Comparison of ENCODE assay signal across 18 cellular contexts in the genomic region with DNA sequence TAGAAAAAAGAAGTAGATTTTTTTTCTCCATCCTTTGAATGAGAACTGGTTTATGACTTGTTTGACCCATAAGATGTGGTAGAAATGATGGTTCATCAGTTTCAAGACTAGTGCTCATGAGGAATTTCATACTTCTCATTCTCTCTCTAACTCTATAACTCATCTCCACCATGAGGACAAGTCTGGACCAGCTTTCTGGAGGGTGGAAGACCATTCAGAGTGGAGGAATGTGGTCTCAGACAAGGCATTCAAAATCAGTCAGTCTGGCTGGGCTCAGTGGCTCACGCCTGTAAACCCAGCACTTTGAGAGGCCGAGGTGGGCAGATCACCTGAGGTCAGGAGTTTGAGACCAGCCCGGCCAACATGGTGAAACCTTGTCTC. TPM values are rescaled to one million over a fixed set of nuclear protein-coding genes. Genes with fewer than 3 reads are reported as not detected.
DNase-seq lines count a peak whose midpoint lies in the region; ATAC-seq and TF ChIP-seq lines count a peak whose summit lies in the region.
"Had no signal": no experiment of that assay in that cellular context is flagged by ENCODE, and none has a peak within 500 bp of the region (broad histone marks: within the 10 kb centered on the region; RNA-seq: fewer than 3 reads in every experiment).

No MANE protein-coding gene starts in this region.

- H3K9me3 ChIP-seq in HEK293 (ENCODE audit: control insufficient read depth, insufficient read depth, low read depth, low read length) = no peaks in the 10 kb centered on the region
- H3K9me3 ChIP-seq: BLaER1 treated with 17β-estradiol and CSF1 and Interleukin-3, amounts not matched to agents 10 nM and 100 nM had no signal

- POLR2A ChIA-PET in HEK293 (lab: Yijun Ruan, JAX) = interaction anchor here (1.2 kb wide), 1 partner anchor 108 kb away, joined by 6 read pairs; a partner anchor contains a TSS

- H3K27ac ChIP-seq in HEK293 (ENCODE audit: extremely low read depth, low read depth, low read length) = no peak overlapping the region
- H3K27ac ChIP-seq: BLaER1 treated with 17β-estradiol and CSF1 and Interleukin-3, amounts not matched to agents 10 nM and 100 nM had no signal

- H3K4me3 ChIP-seq in HEK293 (ENCODE audit: low read depth, low read length) = no peak overlapping the region
- H3K4me3 ChIP-seq: BLaER1 treated with 17β-estradiol and CSF1 and Interleukin-3, amounts not matched to agents 10 nM and 100 nM had no signal

- H3K4me1 Mint-ChIP-seq in activated T-cell treated with anti-CD3 and anti-CD28 coated beads, Interleukin-2, amount 50 U/mL, for 72 hours (ENCODE audit: low read depth) = peaks cover 75% of the 10 kb centered on the region
- peaks cover 51% of the 10 kb centered on the region for H3K4me1 Mint-ChIP-seq in activated naive CD8-positive, alpha-beta T cell treated with anti-CD3 and anti-CD28 coated beads, Interleukin-2, amount 50 U/mL, for 24 hours

- TF ChIP-seq CTCF in HEK293 (tag by site-specific recombination; IDR thresholded peaks at IDR 0.05) = no peak

- no peak for DNase-seq in activated T-cell treated with anti-CD3 and anti-CD28 coated beads, Interleukin-2, amount 50 U/mL, for 72 hours
- DNase-seq in activated T-cell treated with anti-CD3 and anti-CD28 coated beads, Interleukin-2, amount 50 U/mL, for 48 hours = no peak
- no peak for DNase-seq in activated naive CD8-positive, alpha-beta T cell treated with anti-CD3 and anti-CD28 coated beads, Interleukin-2, amount 50 U/mL, for 24 hours
- DNase-seq in kidney tubule cell (ENCODE audit: low spot score) = peak; percentile 47
- no peak for DNase-seq in NOMO-1 (lab: John Stamatoyannopoulos, UW; ENCODE audit: unreplicated experiment in 2 of 2)
- DNase-seq: DMS79; KBM-7; NCI-H1694 treated with DMSO at 0.1 percent for 48 hours; NK-92 treated with Interleukin-12 subunit alpha and Interleukin-12 subunit beta, amount 100 ng/mL, for 24 hours; SHP77 treated with DMSO at 0.1 percent for 48 hours had no signal

- H3K4me3 Mint-ChIP-seq in activated T-cell treated with anti-CD3 and anti-CD28 coated beads, Interleukin-2, amount 50 U/mL, for 72 hours = no peak overlapping the region
- no peak overlapping the region for H3K4me3 Mint-ChIP-seq in activated naive CD8-positive, alpha-beta T cell treated with anti-CD3 and anti-CD28 coated beads, Interleukin-2, amount 50 U/mL, for 24 hours

- ATAC-seq in activated T-cell treated with anti-CD3 and anti-CD28 coated beads, Interleukin-2, amount 50 U/mL, for 72 hours (replicated peaks in 1 of 2) = peak; percentile 4 to 20
- no peak for ATAC-seq in activated naive CD8-positive, alpha-beta T cell treated with anti-CD3 and anti-CD28 coated beads, Interleukin-2, amount 50 U/mL, for 24 hours
- ATAC-seq in activated CD4-positive, CD25-positive, alpha-beta regulatory T cell treated with anti-CD3 and anti-CD28 coated beads, Interleukin-2, amount 50 U/mL, for 24 hours = no peak
- no peak for ATAC-seq in GM18519 (IDR thresholded peaks at IDR 0.05; ENCODE audit: low FRiP score, unreplicated experiment)
- ATAC-seq: HepG2 had no signal

- H3K9me3 Mint-ChIP-seq in activated T-cell treated with anti-CD3 and anti-CD28 coated beads, Interleukin-2, amount 50 U/mL, for 72 hours = no peaks in the 10 kb centered on the region
- no peaks in the 10 kb centered on the region for H3K9me3 Mint-ChIP-seq in activated naive CD8-positive, alpha-beta T cell treated with anti-CD3 and anti-CD28 coated beads, Interleukin-2, amount 50 U/mL, for 24 hours

- CTCF ChIA-PET in HEK293 (lab: Yijun Ruan, JAX) = interaction anchor here (0.6 to 5.3 kb wide), 9 partner anchors 10 to 132 kb away, joined by 3 to 37 read pairs (median 5); a partner anchor contains a TSS

- H3K27ac Mint-ChIP-seq in activated T-cell treated with anti-CD3 and anti-CD28 coated beads, Interleukin-2, amount 50 U/mL, for 72 hours = peak overlapping the region; percentile 44
- peak overlapping the region; percentile 66 for H3K27ac Mint-ChIP-seq in activated naive CD8-positive, alpha-beta T cell treated with anti-CD3 and anti-CD28 coated beads, Interleukin-2, amount 50 U/mL, for 24 hours

- H3K4me1 ChIP-seq in HEK293 (ENCODE audit: control insufficient read depth, insufficient read depth, low read length) = peaks cover 11% of the 10 kb centered on the region

- H3K36me3 ChIP-seq in HEK293 (ENCODE audit: control insufficient read depth in 2 of 2, insufficient read depth in 1 of 2, low read length in 2 of 2) = no peaks in the 10 kb centered on the region
- H3K36me3 ChIP-seq: BLaER1 treated with 17β-estradiol and CSF1 and Interleukin-3, amounts not matched to agents 10 nM and 100 nM had no signal

- no peaks in the 10 kb centered on the region for H3K27me3 Mint-ChIP-seq in activated T-cell treated with anti-CD3 and anti-CD28 coated beads, Interleukin-2, amount 50 U/mL, for 72 hours (ENCODE audit: low read depth)
- peaks cover 2% of the 10 kb centered on the region for H3K27me3 Mint-ChIP-seq in activated naive CD8-positive, alpha-beta T cell treated with anti-CD3 and anti-CD28 coated beads, Interleukin-2, amount 50 U/mL, for 24 hours

- no peaks in the 10 kb centered on the region for H3K36me3 Mint-ChIP-seq in activated T-cell treated with anti-CD3 and anti-CD28 coated beads, Interleukin-2, amount 50 U/mL, for 72 hours (ENCODE audit: insufficient read depth in 2 of 2)
- peaks cover 4% of the 10 kb centered on the region for H3K36me3 Mint-ChIP-seq in activated naive CD8-positive, alpha-beta T cell treated with anti-CD3 and anti-CD28 coated beads, Interleukin-2, amount 50 U/mL, for 24 hours (ENCODE audit: low read depth)

TF ChIP-seq in HEK293, 187 proteins besides CTCF, POLR2A, EP300 and RAD21:
- TF ChIP-seq, protein P1, sequence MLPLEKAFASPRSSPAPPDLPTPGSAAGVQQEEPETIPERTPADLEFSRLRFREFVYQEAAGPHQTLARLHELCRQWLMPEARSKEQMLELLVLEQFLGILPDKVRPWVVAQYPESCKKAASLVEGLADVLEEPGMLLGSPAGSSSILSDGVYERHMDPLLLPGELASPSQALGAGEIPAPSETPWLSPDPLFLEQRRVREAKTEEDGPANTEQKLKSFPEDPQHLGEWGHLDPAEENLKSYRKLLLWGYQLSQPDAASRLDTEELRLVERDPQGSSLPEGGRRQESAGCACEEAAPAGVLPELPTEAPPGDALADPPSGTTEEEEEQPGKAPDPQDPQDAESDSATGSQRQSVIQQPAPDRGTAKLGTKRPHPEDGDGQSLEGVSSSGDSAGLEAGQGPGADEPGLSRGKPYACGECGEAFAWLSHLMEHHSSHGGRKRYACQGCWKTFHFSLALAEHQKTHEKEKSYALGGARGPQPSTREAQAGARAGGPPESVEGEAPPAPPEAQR (tag by site-specific recombination; IDR thresholded peaks at IDR 0.05) = no peak
- TF ChIP-seq ZFHX2 (tag by site-specific recombination; conservative IDR thresholded peaks at IDR 0.05) = no peak
- no peak for TF ChIP-seq MZF1 (tag by site-specific recombination; IDR thresholded peaks at IDR 0.05; ENCODE audit: borderline replicate concordance)
- TF ChIP-seq, protein P2, sequence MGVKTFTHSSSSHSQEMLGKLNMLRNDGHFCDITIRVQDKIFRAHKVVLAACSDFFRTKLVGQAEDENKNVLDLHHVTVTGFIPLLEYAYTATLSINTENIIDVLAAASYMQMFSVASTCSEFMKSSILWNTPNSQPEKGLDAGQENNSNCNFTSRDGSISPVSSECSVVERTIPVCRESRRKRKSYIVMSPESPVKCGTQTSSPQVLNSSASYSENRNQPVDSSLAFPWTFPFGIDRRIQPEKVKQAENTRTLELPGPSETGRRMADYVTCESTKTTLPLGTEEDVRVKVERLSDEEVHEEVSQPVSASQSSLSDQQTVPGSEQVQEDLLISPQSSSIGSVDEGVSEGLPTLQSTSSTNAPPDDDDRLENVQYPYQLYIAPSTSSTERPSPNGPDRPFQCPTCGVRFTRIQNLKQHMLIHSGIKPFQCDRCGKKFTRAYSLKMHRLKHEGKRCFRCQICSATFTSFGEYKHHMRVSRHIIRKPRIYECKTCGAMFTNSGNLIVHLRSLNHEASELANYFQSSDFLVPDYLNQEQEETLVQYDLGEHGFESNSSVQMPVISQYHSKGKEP (tag by site-specific recombination; IDR thresholded peaks at IDR 0.05) = no peak
- no peak for TF ChIP-seq ZNF658 (tag by site-specific recombination; IDR thresholded peaks at IDR 0.05)
- TF ChIP-seq, protein P3, sequence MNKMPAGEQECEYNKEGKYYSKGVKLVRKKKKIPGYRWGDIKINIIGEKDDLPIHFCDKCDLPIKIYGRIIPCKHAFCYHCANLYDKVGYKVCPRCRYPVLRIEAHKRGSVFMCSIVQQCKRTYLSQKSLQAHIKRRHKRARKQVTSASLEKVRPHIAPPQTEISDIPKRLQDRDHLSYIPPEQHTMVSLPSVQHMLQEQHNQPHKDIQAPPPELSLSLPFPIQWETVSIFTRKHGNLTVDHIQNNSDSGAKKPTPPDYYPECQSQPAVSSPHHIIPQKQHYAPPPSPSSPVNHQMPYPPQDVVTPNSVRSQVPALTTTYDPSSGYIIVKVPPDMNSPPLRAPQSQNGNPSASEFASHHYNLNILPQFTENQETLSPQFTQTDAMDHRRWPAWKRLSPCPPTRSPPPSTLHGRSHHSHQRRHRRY (tag by site-specific recombination; IDR thresholded peaks at IDR 0.05) = 0 out of 2 replicates have a peak, but pooled peaks have one; percentile 14

RNA-seq across cellular contexts. Expression of a gene that starts 3.5 kb away (rescaled TPM):
- total RNA-seq in activated T-cell treated with anti-CD3 and anti-CD28 coated beads, Interleukin-2, amount 50 U/mL, for 72 hours = 10 to 100 TPM; 15.3 to 16.0 TPM

RNA-seq across cellular contexts. Expression of a gene that starts 10.8 kb away (rescaled TPM):
- total RNA-seq in activated T-cell treated with anti-CD3 and anti-CD28 coated beads, Interleukin-2, amount 50 U/mL, for 72 hours = 1 to 10 TPM; 4.3 to 4.5 TPM

RNA-seq across cellular contexts. Expression of a gene that starts 28.5 kb away (rescaled TPM):
- total RNA-seq in activated T-cell treated with anti-CD3 and anti-CD28 coated beads, Interleukin-2, amount 50 U/mL, for 72 hours = not detected
- total RNA-seq: H4, HepG2, NCI-H460, OCI-LY7 had no signal

RNA-seq across cellular contexts. Expression of a gene that starts 44.7 kb away (rescaled TPM):
- 1 to 10 TPM in 1 of 2 donors, under 1 TPM in 1; 0.72 to 1.1 TPM for total RNA-seq in activated T-cell treated with anti-CD3 and anti-CD28 coated beads, Interleukin-2, amount 50 U/mL, for 72 hours

RNA-seq across cellular contexts. Expression of a gene that starts 58.9 kb away (rescaled TPM):
- not detected for total RNA-seq in activated T-cell treated with anti-CD3 and anti-CD28 coated beads, Interleukin-2, amount 50 U/mL, for 72 hours
- total RNA-seq: H4, HepG2, NCI-H460, OCI-LY7 had no signal

Comparison
In these comparisons a context has a peak if more than half of its experiments do, and no peak if none do; other contexts are left out.
1. ATAC-seq: peak in activated T-cell treated with anti-CD3 and anti-CD28 coated beads, Interleukin-2, amount 50 U/mL, for 72 hours (2 of 2); none in activated naive CD8-positive, alpha-beta T cell treated with anti-CD3 and anti-CD28 coated beads, Interleukin-2, amount 50 U/mL, for 24 hours (single experiment), activated CD4-positive, CD25-positive, alpha-beta regulatory T cell treated with anti-CD3 and anti-CD28 coated beads, Interleukin-2, amount 50 U/mL, for 24 hours (0 of 2) and GM18519 (single experiment).